Comparison of ENCODE assay signal across 8 cellular contexts in genomic region chr10:50621981-50622496, GRCh38. TPM values are rescaled to one million over a fixed set of nuclear protein-coding genes. Genes with fewer than 3 reads are reported as not detected.
DNase-seq lines count a peak whose midpoint lies in the region; ATAC-seq and TF ChIP-seq lines count a peak whose summit lies in the region.

No MANE protein-coding gene starts in this region.

- ATAC-seq in GM19455 (IDR thresholded peaks at IDR 0.05; ENCODE audit: unreplicated experiment): peak; percentile 18
- peak; percentile 3 to 8 (median 7) for ATAC-seq in natural killer cell

- POLR2A ChIA-PET in PC-9 (lab: Charles Lee; ENCODE audit: unreplicated experiment): interaction anchor here (0.6 to 1.0 kb wide), 2 partner anchors 45 to 459 kb away, joined by 3 to 4 read pairs; no protein-coding TSS in a partner anchor

- H3K4me1 ChIP-seq in PC-9 (replicated peaks; ENCODE audit: insufficient read depth): peaks cover 36% of the 10 kb centered on the region

- CTCF ChIA-PET in PC-9 (lab: Charles Lee): no interaction called here

- peaks cover 4% of the 10 kb centered on the region for H4K20me1 ChIP-seq in PC-9 (ENCODE audit: insufficient read depth)

- peak overlapping the region; percentile 89 for H3K27ac ChIP-seq in PC-9

- peak overlapping the region; percentile 67 for H3K4me3 ChIP-seq in PC-9

- intact Hi-C loops in PC-9 (cut with micrococcal nuclease; ENCODE audit: unreplicated experiment): loop anchor here (1.0 to 5.0 kb wide), 5 partner anchors 17 to 345 kb away; no protein-coding TSS in a partner anchor
- intact Hi-C loops in activated T-helper 2 cell treated with anti-CD3 and anti-CD28 coated beads, Interferon-gamma antibody, Interleukin-2, Interleukin-4, amounts not matched to agents 10 μg/mL and 5 μg/mL and 100 μg/mL, durations not matched to agents 14 hours and 24 hours and 36 hours (cut with micrococcal nuclease): loop anchor here (1.0 to 10.0 kb wide), 2 partner anchors 113 to 114 kb away; partner anchors contain the start of gene ASAH2B
- intact Hi-C loops in natural killer cell (cut with micrococcal nuclease): loop anchor here (10.0 kb wide), 2 partner anchors 557 to 1073 kb away; partner anchors contain the start of genes CSTF2T and WASHC2A

- peak; percentile 67 for DNase-seq in COLO668 (lab: John Stamatoyannopoulos, UW; ENCODE audit: unreplicated experiment)
- DNase-seq in HK-2 (ENCODE audit: unreplicated experiment): peak; percentile 88
- peak; percentile 88 to 89 for DNase-seq in PC-9
- DNase-seq in activated T-helper 2 cell treated with anti-CD3 and anti-CD28 coated beads, Interferon-gamma antibody, Interleukin-2, Interleukin-4, amounts not matched to agents 10 μg/mL and 5 μg/mL and 100 μg/mL, durations not matched to agents 14 hours and 24 hours and 36 hours (ENCODE audit: low spot score): peak; percentile 33
- DNase-seq in fibroblast of peridontal ligament (ENCODE audit: extremely low read depth): peak; percentile 97
- DNase-seq in natural killer cell: peak; percentile 50
- peak; percentile 93 for DNase-seq in stromal cell of bone marrow (ENCODE audit: low read depth)

- H3K9me3 ChIP-seq in PC-9 (ENCODE audit: insufficient read depth, low read depth): no peaks in the 10 kb centered on the region

- peak; percentile 32; the same call in 1 of the 2 replicates for TF ChIP-seq CTCF in PC-9 (conservative IDR thresholded peaks at IDR 0.05)
- TF ChIP-seq CTCF in natural killer cell (IDR thresholded peaks at IDR 0.05): no peak

- H3K4me1 Mint-ChIP-seq in activated T-helper 2 cell treated with anti-CD3 and anti-CD28 coated beads, Interferon-gamma antibody, Interleukin-2, Interleukin-4, amounts not matched to agents 10 μg/mL and 5 μg/mL and 100 μg/mL, durations not matched to agents 14 hours and 24 hours and 36 hours (ENCODE audit: low read depth): peaks cover 35% of the 10 kb centered on the region
- peaks cover 47 to 48% of the 10 kb centered on the region in 2 donors for H3K4me1 Mint-ChIP-seq in natural killer cell

- H3K9me2 ChIP-seq in PC-9 (ENCODE audit: insufficient read depth): no peaks in the 10 kb centered on the region

- peak overlapping the region; percentile 65 for H3K27ac Mint-ChIP-seq in activated T-helper 2 cell treated with anti-CD3 and anti-CD28 coated beads, Interferon-gamma antibody, Interleukin-2, Interleukin-4, amounts not matched to agents 10 μg/mL and 5 μg/mL and 100 μg/mL, durations not matched to agents 14 hours and 24 hours and 36 hours
- H3K27ac Mint-ChIP-seq in natural killer cell: peak overlapping the region; percentile 94 to 95

- peaks cover 3% of the 10 kb centered on the region for H3K36me3 Mint-ChIP-seq in activated T-helper 2 cell treated with anti-CD3 and anti-CD28 coated beads, Interferon-gamma antibody, Interleukin-2, Interleukin-4, amounts not matched to agents 10 μg/mL and 5 μg/mL and 100 μg/mL, durations not matched to agents 14 hours and 24 hours and 36 hours (ENCODE audit: low read depth)
- no peaks in the 10 kb centered on the region for H3K36me3 Mint-ChIP-seq in natural killer cell

- peaks cover 71% of the 10 kb centered on the region for H3K79me2 ChIP-seq in PC-9 (ENCODE audit: low read depth)

- BruUV-seq in PC-9 (replicated peaks; lab: Mats Ljungman, UMichigan): TSS peak; percentile 17

- peak overlapping the region; percentile 99 for H3K4me2 ChIP-seq in PC-9

- peaks cover 7% of the 10 kb centered on the region for H3K27me3 Mint-ChIP-seq in activated T-helper 2 cell treated with anti-CD3 and anti-CD28 coated beads, Interferon-gamma antibody, Interleukin-2, Interleukin-4, amounts not matched to agents 10 μg/mL and 5 μg/mL and 100 μg/mL, durations not matched to agents 14 hours and 24 hours and 36 hours (ENCODE audit: low read depth)
- H3K27me3 Mint-ChIP-seq in natural killer cell (ENCODE audit: low read depth in 2 of 2): no peaks in the 10 kb centered on the region

- no peaks in the 10 kb centered on the region for H3K36me3 ChIP-seq in PC-9 (ENCODE audit: low read depth)

- H3K27me3 ChIP-seq in PC-9 (ENCODE audit: insufficient read depth, low read depth): no peaks in the 10 kb centered on the region

- H3F3A ChIP-seq in PC-9 (ENCODE audit: insufficient read depth, low read depth): peaks cover 30% of the 10 kb centered on the region

- no peaks in the 10 kb centered on the region for H3K9me3 Mint-ChIP-seq in activated T-helper 2 cell treated with anti-CD3 and anti-CD28 coated beads, Interferon-gamma antibody, Interleukin-2, Interleukin-4, amounts not matched to agents 10 μg/mL and 5 μg/mL and 100 μg/mL, durations not matched to agents 14 hours and 24 hours and 36 hours
- H3K9me3 Mint-ChIP-seq in natural killer cell: no peaks in the 10 kb centered on the region

- H2AFZ ChIP-seq in PC-9: peak overlapping the region; percentile 77; the same call in 1 of the 2 replicates

- peak overlapping the region; percentile 81 for H3K4me3 Mint-ChIP-seq in activated T-helper 2 cell treated with anti-CD3 and anti-CD28 coated beads, Interferon-gamma antibody, Interleukin-2, Interleukin-4, amounts not matched to agents 10 μg/mL and 5 μg/mL and 100 μg/mL, durations not matched to agents 14 hours and 24 hours and 36 hours (ENCODE audit: low read depth)
- peak overlapping the region; percentile 97 for H3K4me3 Mint-ChIP-seq in natural killer cell

RNA-seq across cellular contexts. Expression of gene SGMS1, which starts 1.7 kb away (rescaled TPM):
- total RNA-seq in PC-9 (2021) (34.3 and 35.0 TPM in 2 replicates), natural killer cell (10 to 100 TPM; 24.5 to 32.7 (median 30.4) TPM)
- total RNA-seq in activated T-helper 2 cell treated with anti-CD3 and anti-CD28 coated beads, Interferon-gamma antibody, Interleukin-2, Interleukin-4, amounts not matched to agents 10 μg/mL and 5 μg/mL and 100 μg/mL, durations not matched to agents 14 hours and 24 hours and 36 hours: 10.7 and 11.3 TPM in 2 replicates

Comparison
In these comparisons a context has a peak if more than half of its experiments do, and no peak if none do; other contexts are left out.
1. Peak in every context shown above with its lines: DNase-seq, ATAC-seq, H3K4me3 ChIP-seq and H3K27ac ChIP-seq.
2. DNase-seq: peak in every context shown above with its lines; median percentile 97 in fibroblast of peridontal ligament; 93 in stromal cell of bone marrow; 88 in PC-9; 88 in HK-2; 67 in COLO668; 50 in natural killer cell; 33 in activated T-helper 2 cell treated with anti-CD3 and anti-CD28 coated beads, Interferon-gamma antibody, Interleukin-2, Interleukin-4, amounts not matched to agents 10 μg/mL and 5 μg/mL and 100 μg/mL, durations not matched to agents 14 hours and 24 hours and 36 hours.